In genomic region chr17:43228020-43228782, GRCh38 we compare ENCODE assay signal across 5 cellular contexts. TPM values are rescaled to one million over a fixed set of nuclear protein-coding genes. Genes with fewer than 3 reads are reported as not detected.
"Had no signal": no experiment of that assay in that cellular context is flagged by ENCODE, and none has a peak within 500 bp of the region (broad histone marks: within the 10 kb centered on the region; RNA-seq: fewer than 3 reads in every experiment).

TSS of gene CCDC200 (minus strand) at chr17:43228623. CDS start at chr17:43228554, 69 bp downstream.

RNA-seq across cellular contexts. Expression of gene CCDC200, which starts in this region (rescaled TPM):
- total RNA-seq: HT1080, K562, M059J, SK-MEL-5 had no signal
- polyA plus RNA-seq: SK-N-SH had no signal
